In genomic region chr10:14285941-14286555, GRCh38 we compare ENCODE assay signal across 7 cellular contexts.
"Had no signal": no experiment of that assay in that cellular context is flagged by ENCODE, and none has a peak within 500 bp of the region (broad histone marks: within the 10 kb centered on the region; RNA-seq: fewer than 3 reads in every experiment).

No MANE protein-coding gene starts in this region.

- ATAC-seq: GM23338, HepG2 had no signal

- DNase-seq: H9, HCEC 1CT, HFFc6, KBM-7 had no signal

- H3K27ac ChIP-seq: HL-60 had no signal

- H3K4me3 ChIP-seq: GM23338 had no signal
